In the genomic region with DNA sequence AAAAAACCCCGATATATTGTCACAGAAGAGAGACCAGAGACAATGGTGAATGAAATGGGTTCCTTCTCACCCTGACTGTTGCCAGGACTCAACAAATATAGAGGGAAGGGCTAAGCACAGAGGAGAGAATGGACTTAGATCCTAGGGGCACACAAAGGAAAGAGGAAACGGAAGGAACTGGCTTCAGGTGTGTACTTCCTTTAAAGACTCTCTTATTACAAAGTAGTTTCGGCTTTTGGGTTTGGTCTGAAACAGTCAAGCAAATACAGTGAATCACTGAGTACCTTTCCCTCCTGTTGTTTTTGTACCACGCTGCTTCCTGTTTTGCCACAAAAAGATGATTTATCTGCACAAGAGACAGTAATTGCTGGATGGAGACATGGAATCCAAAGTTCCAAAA, we compare ENCODE assay signal across 12 cellular contexts. TPM values are rescaled to one million over a fixed set of nuclear protein-coding genes. Genes with fewer than 3 reads are reported as not detected.
DNase-seq lines count a peak whose midpoint lies in the region; ATAC-seq and TF ChIP-seq lines count a peak whose summit lies in the region.
"Had no signal": no experiment of that assay in that cellular context is flagged by ENCODE, and none has a peak within 500 bp of the region (broad histone marks: within the 10 kb centered on the region; RNA-seq: fewer than 3 reads in every experiment).

No MANE protein-coding gene starts in this region.

- no peak overlapping the region for H3K4me3 ChIP-seq in breast epithelium
- H3K4me3 ChIP-seq in fibroblast of pulmonary artery (replicated peaks; ENCODE audit: low read depth, low read length) = no peak overlapping the region
- H3K4me3 ChIP-seq in suprapubic skin = no peak overlapping the region

- no peak overlapping the region for H3K4me3 Mint-ChIP-seq in MCF 10A (ENCODE audit: unreplicated experiment)
- peak overlapping the region; percentile 37 for H3K4me3 Mint-ChIP-seq in activated CD4-positive, alpha-beta memory T cell treated with anti-CD3 and anti-CD28 coated beads, Interleukin-2, amount 10 ng/mL, durations not matched to agents 7 days and 5 days
- H3K4me3 Mint-ChIP-seq in stimulated activated naive CD8-positive, alpha-beta T cell treated with anti-CD3 and anti-CD28 coated beads, Interleukin-15, amount 100 ng/mL, for 72 hours = peak overlapping the region; percentile 29 to 38

- H3K9me3 ChIP-seq in breast epithelium (no peaks in the 10 kb centered on the region), suprapubic skin (no peaks in the 10 kb centered on the region)

- no peaks in the 10 kb centered on the region for H3K4me1 ChIP-seq in breast epithelium
- H3K4me1 ChIP-seq in suprapubic skin = no peaks in the 10 kb centered on the region

- H3K27me3 ChIP-seq in breast epithelium = peaks cover 0 to 10% of the 10 kb centered on the region in 2 donors
- no peaks in the 10 kb centered on the region for H3K27me3 ChIP-seq in suprapubic skin

- no peaks in the 10 kb centered on the region for H3K4me1 Mint-ChIP-seq in MCF 10A (ENCODE audit: insufficient read depth, unreplicated experiment)
- H3K4me1 Mint-ChIP-seq in activated CD4-positive, alpha-beta memory T cell treated with anti-CD3 and anti-CD28 coated beads, Interleukin-2, amount 10 ng/mL, durations not matched to agents 7 days and 5 days = peaks cover 20% of the 10 kb centered on the region
- peaks cover 13% of the 10 kb centered on the region for H3K4me1 Mint-ChIP-seq in stimulated activated naive CD8-positive, alpha-beta T cell treated with anti-CD3 and anti-CD28 coated beads, Interleukin-15, amount 100 ng/mL, for 72 hours

- CTCF ChIA-PET in MCF 10A (lab: Yijun Ruan, JAX) = no interaction called here
- CTCF ChIA-PET in activated CD4-positive, alpha-beta memory T cell treated with anti-CD3 and anti-CD28 coated beads, Interleukin-2, amount 10 ng/mL, durations not matched to agents 7 days and 5 days (lab: Charles Lee) = no interaction called here

- intact Hi-C loops in MCF 10A (cut with micrococcal nuclease) = no loop called here
- intact Hi-C loops in breast epithelium (cut with DNase I; ENCODE audit: low total_unique reads) = no loop called here

- H3K27ac ChIP-seq in breast epithelium = peak overlapping the region in 1 of 2 donors; percentile 3
- H3K27ac ChIP-seq in suprapubic skin = no peak overlapping the region

- TF ChIP-seq EP300 in suprapubic skin (IDR thresholded peaks at IDR 0.05) = no peak

- H3K27me3 Mint-ChIP-seq in MCF 10A (ENCODE audit: insufficient read depth, unreplicated experiment) = peaks cover 17% of the 10 kb centered on the region
- H3K27me3 Mint-ChIP-seq in activated CD4-positive, alpha-beta memory T cell treated with anti-CD3 and anti-CD28 coated beads, Interleukin-2, amount 10 ng/mL, durations not matched to agents 7 days and 5 days = no peaks in the 10 kb centered on the region
- H3K27me3 Mint-ChIP-seq in stimulated activated naive CD8-positive, alpha-beta T cell treated with anti-CD3 and anti-CD28 coated beads, Interleukin-15, amount 100 ng/mL, for 72 hours = no peaks in the 10 kb centered on the region

- ATAC-seq in stimulated activated naive CD8-positive, alpha-beta T cell treated with anti-CD3 and anti-CD28 coated beads, Interleukin-15, amount 100 ng/mL, for 72 hours = peak; percentile 57
- ATAC-seq in HG02981 (IDR thresholded peaks at IDR 0.05; ENCODE audit: unreplicated experiment) = no peak

- no TSS peak for BruUV-seq in MCF 10A (replicated peaks; lab: Mats Ljungman, UMichigan)

- H3K36me3 ChIP-seq in breast epithelium (no peaks in the 10 kb centered on the region), suprapubic skin (no peaks in the 10 kb centered on the region)

- peaks cover 6% of the 10 kb centered on the region for H3K36me3 Mint-ChIP-seq in MCF 10A (ENCODE audit: insufficient read depth, unreplicated experiment)
- no peaks in the 10 kb centered on the region for H3K36me3 Mint-ChIP-seq in activated CD4-positive, alpha-beta memory T cell treated with anti-CD3 and anti-CD28 coated beads, Interleukin-2, amount 10 ng/mL, durations not matched to agents 7 days and 5 days (ENCODE audit: low read depth)

- POLR2A ChIA-PET in MCF 10A (lab: Yijun Ruan, JAX) = no interaction called here
- POLR2A ChIA-PET in activated CD4-positive, alpha-beta memory T cell treated with anti-CD3 and anti-CD28 coated beads, Interleukin-2, amount 10 ng/mL, durations not matched to agents 7 days and 5 days (lab: Charles Lee) = no interaction called here

- peak; percentile 7 for DNase-seq in MCF 10A (ENCODE audit: unreplicated experiment)
- no peak for DNase-seq in breast epithelium (ENCODE audit: low spot score in 2 of 2)
- DNase-seq in activated CD4-positive, alpha-beta memory T cell treated with anti-CD3 and anti-CD28 coated beads, Interleukin-2, amount 10 ng/mL, durations not matched to agents 7 days and 5 days = no peak
- peak; percentile 0 for DNase-seq in fibroblast of pulmonary artery (ENCODE audit: low read depth)
- no peak for DNase-seq in stimulated activated naive CD8-positive, alpha-beta T cell treated with anti-CD3 and anti-CD28 coated beads, Interleukin-15, amount 100 ng/mL, for 72 hours
- DNase-seq in SKM-1 treated with dmso at 0.1 percent for 144 hours (lab: John Stamatoyannopoulos, UW; ENCODE audit: unreplicated experiment) = no peak
- DNase-seq in suprapubic skin (ENCODE audit: low spot score in 2 of 2) = no peak
- DNase-seq: activated CD4-positive, alpha-beta T cell treated with anti-CD3 and anti-CD28 coated beads, Interleukin-2, amount 50 U/mL, for 1 hour; NCI-H1048; NCI-H748 treated with DMSO at 0.1 percent for 48 hours had no signal

- H3K27ac Mint-ChIP-seq in MCF 10A (ENCODE audit: low read depth, unreplicated experiment) = no peak overlapping the region
- peak overlapping the region; percentile 88 for H3K27ac Mint-ChIP-seq in activated CD4-positive, alpha-beta memory T cell treated with anti-CD3 and anti-CD28 coated beads, Interleukin-2, amount 10 ng/mL, durations not matched to agents 7 days and 5 days
- H3K27ac Mint-ChIP-seq in stimulated activated naive CD8-positive, alpha-beta T cell treated with anti-CD3 and anti-CD28 coated beads, Interleukin-15, amount 100 ng/mL, for 72 hours = peak overlapping the region; percentile 47 to 82

- H3K9me3 Mint-ChIP-seq in MCF 10A (ENCODE audit: unreplicated experiment) = no peaks in the 10 kb centered on the region
- H3K9me3 Mint-ChIP-seq in activated CD4-positive, alpha-beta memory T cell treated with anti-CD3 and anti-CD28 coated beads, Interleukin-2, amount 10 ng/mL, durations not matched to agents 7 days and 5 days = no peaks in the 10 kb centered on the region
- no peaks in the 10 kb centered on the region for H3K9me3 Mint-ChIP-seq in stimulated activated naive CD8-positive, alpha-beta T cell treated with anti-CD3 and anti-CD28 coated beads, Interleukin-15, amount 100 ng/mL, for 72 hours

- TF ChIP-seq CTCF in MCF 10A (IDR thresholded peaks at IDR 0.05; ENCODE audit: unreplicated experiment) (no peak), breast epithelium (IDR thresholded peaks at IDR 0.05) (no peak), fibroblast of pulmonary artery (IDR thresholded peaks at IDR 0.05; ENCODE audit: low read length, missing control alignments) (no peak), suprapubic skin (IDR thresholded peaks at IDR 0.05) (no peak)

- WGBS in suprapubic skin = 81% methylated on average over 4 of the region's 4 CpGs

- no peak for TF ChIP-seq POLR2A in breast epithelium (IDR thresholded peaks at IDR 0.05)
- TF ChIP-seq POLR2A in suprapubic skin (IDR thresholded peaks at IDR 0.05) = no peak

RNA-seq across cellular contexts. Expression of gene S100G, which starts 46.1 kb away (rescaled TPM):
- total RNA-seq in MCF 10A (2022) (not detected in 2 replicates), breast epithelium (1 to 10 TPM in 1 of 3 donors, not detected in 2; 1.6 TPM), suprapubic skin (not detected)
- not detected for total RNA-seq in activated CD4-positive, alpha-beta memory T cell treated with anti-CD3 and anti-CD28 coated beads, Interleukin-2, amount 10 ng/mL, durations not matched to agents 7 days and 5 days
- total RNA-seq: fibroblast of lung had no signal

Comparison
In these comparisons a context has a peak if more than half of its experiments do, and no peak if none do; other contexts are left out.
1. DNase-seq: peak in MCF 10A (single experiment) and fibroblast of pulmonary artery (single experiment); none in breast epithelium (0 of 2), activated CD4-positive, alpha-beta memory T cell treated with anti-CD3 and anti-CD28 coated beads, Interleukin-2, amount 10 ng/mL, durations not matched to agents 7 days and 5 days (single experiment), stimulated activated naive CD8-positive, alpha-beta T cell treated with anti-CD3 and anti-CD28 coated beads, Interleukin-15, amount 100 ng/mL, for 72 hours (0 of 2), SKM-1 treated with dmso at 0.1 percent for 144 hours (single experiment) and suprapubic skin (0 of 2).